Comparison of ENCODE assay signal across 17 cellular contexts in genomic region chr1:211333906-211334305, GRCh38. TPM values are rescaled to one million over a fixed set of nuclear protein-coding genes. Genes with fewer than 3 reads are reported as not detected.
A peak's percentile ranks its signal among the peaks of the same experiment; 100 is the strongest.
DNase-seq lines count a peak whose midpoint lies in the region; ATAC-seq and TF ChIP-seq lines count a peak whose summit lies in the region.
"Had no signal": no experiment of that assay in that cellular context is flagged by ENCODE, and none has a peak within 500 bp of the region (broad histone marks: within the 10 kb centered on the region; RNA-seq: fewer than 3 reads in every experiment).

No MANE protein-coding gene starts in this region.

- no peaks in the 10 kb centered on the region for H3K9me3 ChIP-seq in endodermal cell (ENCODE audit: control insufficient read depth, low read length)
- H3K9me3 ChIP-seq: gastroesophageal sphincter, ovary had no signal

- POLR2A ChIA-PET in T-cell (lab: Charles Lee): no interaction called here

- H3K27me3 Mint-ChIP-seq in stimulated activated naive CD8-positive, alpha-beta T cell treated with anti-CD3 and anti-CD28 coated beads, Interleukin-15, Interleukin-2, amounts not matched to agents 100 ng/mL and 50 ng/mL, for 24 hours: no peaks in the 10 kb centered on the region
- no peaks in the 10 kb centered on the region for H3K27me3 Mint-ChIP-seq in stimulated activated naive CD8-positive, alpha-beta T cell treated with anti-CD3 and anti-CD28 coated beads, Interleukin-15, amount 100 ng/mL, for 72 hours
- H3K27me3 Mint-ChIP-seq in T-cell (no peaks in the 10 kb centered on the region), endodermal cell (ENCODE audit: insufficient read depth) (no peaks in the 10 kb centered on the region)

- H3K27me3 ChIP-seq in endodermal cell (ENCODE audit: control insufficient read depth, insufficient read depth, low read length, poor library complexity, severe bottlenecking): no peaks in the 10 kb centered on the region
- H3K27me3 ChIP-seq: gastroesophageal sphincter, ovary had no signal

- ATAC-seq in stimulated activated naive CD8-positive, alpha-beta T cell treated with anti-CD3 and anti-CD28 coated beads, Interleukin-15, amount 100 ng/mL, for 72 hours: no peak
- ATAC-seq in T-cell (replicated peaks in 1 of 4): no peak
- no peak for ATAC-seq in GM19455 (IDR thresholded peaks at IDR 0.05; ENCODE audit: unreplicated experiment)
- ATAC-seq: gastroesophageal sphincter, Right ventricle myocardium inferior had no signal

- no peak overlapping the region for H3K9ac ChIP-seq in endodermal cell (ENCODE audit: extremely low read depth, low read length, poor library complexity, severe bottlenecking)

- peaks cover 7% of the 10 kb centered on the region for H3K36me3 ChIP-seq in endodermal cell (ENCODE audit: control insufficient read depth, insufficient read depth, low read length)
- H3K36me3 ChIP-seq: gastroesophageal sphincter, ovary had no signal

- 83 to 91% methylated on average over 1 of the region's 1 CpG for WGBS in endodermal cell (ENCODE audit: insufficient coverage in 1 of 2, insufficient read length in 1 of 2), 2 experiments

- peak overlapping the region; percentile 21 for H3K27ac Mint-ChIP-seq in stimulated activated naive CD8-positive, alpha-beta T cell treated with anti-CD3 and anti-CD28 coated beads, Interleukin-15, Interleukin-2, amounts not matched to agents 100 ng/mL and 50 ng/mL, for 24 hours
- peak overlapping the region in 1 of 2 donors; percentile 52 for H3K27ac Mint-ChIP-seq in stimulated activated naive CD8-positive, alpha-beta T cell treated with anti-CD3 and anti-CD28 coated beads, Interleukin-15, amount 100 ng/mL, for 72 hours
- H3K27ac Mint-ChIP-seq in T-cell: peak overlapping the region; percentile 90 to 92
- peak overlapping the region; percentile 48 for H3K27ac Mint-ChIP-seq in endodermal cell

- peaks cover 98% of the 10 kb centered on the region for H3K4me1 Mint-ChIP-seq in stimulated activated naive CD8-positive, alpha-beta T cell treated with anti-CD3 and anti-CD28 coated beads, Interleukin-15, Interleukin-2, amounts not matched to agents 100 ng/mL and 50 ng/mL, for 24 hours (ENCODE audit: low read depth)
- H3K4me1 Mint-ChIP-seq in stimulated activated naive CD8-positive, alpha-beta T cell treated with anti-CD3 and anti-CD28 coated beads, Interleukin-15, amount 100 ng/mL, for 72 hours: peaks cover 84% of the 10 kb centered on the region
- peaks cover 96 to 100% (median 97%) of the 10 kb centered on the region in 3 donors for H3K4me1 Mint-ChIP-seq in T-cell
- H3K4me1 Mint-ChIP-seq in endodermal cell: peaks cover 66% of the 10 kb centered on the region

- no peaks in the 10 kb centered on the region for H3K9me3 Mint-ChIP-seq in stimulated activated naive CD8-positive, alpha-beta T cell treated with anti-CD3 and anti-CD28 coated beads, Interleukin-15, Interleukin-2, amounts not matched to agents 100 ng/mL and 50 ng/mL, for 24 hours
- H3K9me3 Mint-ChIP-seq in stimulated activated naive CD8-positive, alpha-beta T cell treated with anti-CD3 and anti-CD28 coated beads, Interleukin-15, amount 100 ng/mL, for 72 hours: no peaks in the 10 kb centered on the region
- H3K9me3 Mint-ChIP-seq in T-cell (no peaks in the 10 kb centered on the region), endodermal cell (no peaks in the 10 kb centered on the region)

- H3K36me3 Mint-ChIP-seq in stimulated activated naive CD8-positive, alpha-beta T cell treated with anti-CD3 and anti-CD28 coated beads, Interleukin-15, Interleukin-2, amounts not matched to agents 100 ng/mL and 50 ng/mL, for 24 hours (ENCODE audit: low read depth): peaks cover 49% of the 10 kb centered on the region
- H3K36me3 Mint-ChIP-seq in T-cell (peaks cover under 1% of the 10 kb centered on the region), endodermal cell (ENCODE audit: low read depth) (peaks cover 13% of the 10 kb centered on the region)

- no peak overlapping the region for H3K4me3 Mint-ChIP-seq in stimulated activated naive CD8-positive, alpha-beta T cell treated with anti-CD3 and anti-CD28 coated beads, Interleukin-15, Interleukin-2, amounts not matched to agents 100 ng/mL and 50 ng/mL, for 24 hours
- no peak overlapping the region for H3K4me3 Mint-ChIP-seq in stimulated activated naive CD8-positive, alpha-beta T cell treated with anti-CD3 and anti-CD28 coated beads, Interleukin-15, amount 100 ng/mL, for 72 hours
- H3K4me3 Mint-ChIP-seq in T-cell (peak overlapping the region in 1 of 3 donors; percentile 76), endodermal cell (no peak overlapping the region)

- no peak for TF ChIP-seq CTCF in endodermal cell (conservative IDR thresholded peaks at IDR 0.05)

- no peak overlapping the region for H3K27ac ChIP-seq in endodermal cell (ENCODE audit: low read depth, low read length)
- H3K27ac ChIP-seq: gastroesophageal sphincter, ovary had no signal

- CTCF ChIA-PET in T-cell (lab: Charles Lee): no interaction called here

- H3K4me1 ChIP-seq in endodermal cell (ENCODE audit: control insufficient read depth, insufficient read depth, low read length): peaks cover 4% of the 10 kb centered on the region

- no peak overlapping the region for H3K4me3 ChIP-seq in endodermal cell (ENCODE audit: low read length)
- H3K4me3 ChIP-seq: gastroesophageal sphincter, ovary had no signal

- no peak for DNase-seq in stimulated activated naive CD8-positive, alpha-beta T cell treated with anti-CD3 and anti-CD28 coated beads, Interleukin-15, amount 100 ng/mL, for 72 hours
- DNase-seq in T-cell: no peak
- DNase-seq in endodermal cell: no peak
- DNase-seq in AML-193 (lab: John Stamatoyannopoulos, UW): no peak
- DNase-seq in cerebellar nuclear complex (lab: John Stamatoyannopoulos, UW): no peak
- DNase-seq in pons (ENCODE audit: low spot score): no peak
- DNase-seq: DMS79 treated with DMSO at 0.1 percent for 48 hours; GOT3; midbrain; NCI-H2081 treated with DMSO at 0.1 percent for 48 hours; ovary; stimulated activated CD4-positive, alpha-beta T cell treated with anti-CD3 and anti-CD28 coated beads, Interleukin-4, amount 100 ng/mL, for 4 hours; T1000 had no signal

RNA-seq across cellular contexts. Expression of gene TRAF5, which starts 7.3 kb away (rescaled TPM):
- 10 to 100 TPM; 49.5 to 64.5 (median 57.2) TPM for total RNA-seq in T-cell
- total RNA-seq in endodermal cell: 10 to 100 TPM; 56.5 to 78.3 TPM
- polyA plus RNA-seq in endodermal cell (2013, experiment 1 of 2): 21.7 TPM
- 23.8 TPM for polyA plus RNA-seq in endodermal cell (2013, experiment 2 of 2)
